8 cellular contexts compared by ENCODE assay signal in genomic region chr3:119322021-119322522, GRCh38. TPM values are rescaled to one million over a fixed set of nuclear protein-coding genes. Genes with fewer than 3 reads are reported as not detected.
DNase-seq lines count a peak whose midpoint lies in the region; ATAC-seq, FAIRE-seq and TF ChIP-seq lines count a peak whose summit lies in the region.

No MANE protein-coding gene starts in this region.

- H3K4me1 ChIP-seq in OCI-LY7 (ENCODE audit: insufficient read depth, low read length, poor library complexity, severe bottlenecking) (peaks cover 15% of the 10 kb centered on the region), endothelial cell of umbilical vein (ENCODE audit: control insufficient read depth, extremely low read depth, insufficient read depth, low read length) (peaks cover 22% of the 10 kb centered on the region), neuronal stem cell (ENCODE audit: control insufficient read depth in 2 of 2, insufficient read depth in 1 of 2, low read depth in 1 of 2, low read length in 2 of 2) (peaks cover 3 to 6% of the 10 kb centered on the region in 2 donors)

- H3K79me2 ChIP-seq in OCI-LY7 (ENCODE audit: insufficient read depth, low read depth, low read length), result no peaks in the 10 kb centered on the region
- peaks cover 73% of the 10 kb centered on the region for H3K79me2 ChIP-seq in endothelial cell of umbilical vein (ENCODE audit: control insufficient read depth, insufficient read depth, low read length)

- ATAC-seq in GM18870 (IDR thresholded peaks at IDR 0.05; ENCODE audit: unreplicated experiment) (no peak), GM19455 (IDR thresholded peaks at IDR 0.05; ENCODE audit: unreplicated experiment) (no peak)

- H2BK15ac ChIP-seq in neuronal stem cell (ENCODE audit: low read length), result peak overlapping the region; percentile 81

- no CpG with 5 or more reads among the region's 4 CpGs for WGBS in neuronal stem cell (ENCODE audit: extremely low coverage in 2 of 2, insufficient read length in 2 of 2, insufficient replicate concordance in 1 of 2), 2 donors

- H3K4me2 ChIP-seq in OCI-LY7 (ENCODE audit: low read length) (peak overlapping the region; percentile 88), endothelial cell of umbilical vein (ENCODE audit: insufficient read depth, low read length) (peak overlapping the region; percentile 90), neuronal stem cell (ENCODE audit: insufficient read depth, low read length, poor library complexity, severe bottlenecking) (peak overlapping the region; percentile 80)

- peak; percentile 85 for FAIRE-seq in endothelial cell of umbilical vein (lab: Jason Lieb, UNC)

- no peaks in the 10 kb centered on the region for H3K9me1 ChIP-seq in endothelial cell of umbilical vein (replicated peaks; ENCODE audit: control insufficient read depth, extremely low read depth, insufficient read depth, low read length)

- no peak overlapping the region for H3K14ac ChIP-seq in neuronal stem cell (ENCODE audit: low read length)

- no peaks in the 10 kb centered on the region for H3K79me1 ChIP-seq in neuronal stem cell (ENCODE audit: low read depth, low read length)

- BruUV-seq in OCI-LY7 (replicated peaks; lab: Mats Ljungman, UMichigan), result no TSS peak
- BruUV-seq in endothelial cell of umbilical vein (replicated peaks; lab: Mats Ljungman, UMichigan), result TSS peak; percentile 68

- no peaks in the 10 kb centered on the region for H3K27me3 ChIP-seq in endothelial cell of umbilical vein (ENCODE audit: control insufficient read depth in 2 of 2, insufficient read depth in 2 of 2, low read length in 2 of 2)
- H3K27me3 ChIP-seq in neuronal stem cell (ENCODE audit: control insufficient read depth in 3 of 3, insufficient read depth in 3 of 3, low read depth in 1 of 3, low read length in 3 of 3), result peaks cover 0 to 13% (median 0%) of the 10 kb centered on the region in 3 experiments

- CTCF ChIA-PET in OCI-LY7 (lab: Charles Lee; ENCODE audit: unreplicated experiment), result interaction anchor here (0.6 to 0.8 kb wide), 2 partner anchors 25 to 31 kb away, joined by 3 to 4 read pairs; no protein-coding TSS in a partner anchor
- CTCF ChIA-PET in endothelial cell of umbilical vein (lab: Charles Lee), result interaction anchor here (0.7 to 2.3 kb wide), 10 partner anchors 12 to 268 kb away, joined by 3 to 18 read pairs (median 6); partner anchors contain the start of genes ARHGAP31 and B4GALT4

- H3K23ac ChIP-seq in neuronal stem cell (ENCODE audit: low read depth, low read length, poor library complexity), result peak overlapping the region; percentile 92

- no peak overlapping the region for H3K4ac ChIP-seq in neuronal stem cell (ENCODE audit: low read length)

- POLR2A ChIA-PET in OCI-LY7 (lab: Charles Lee) (interaction anchor here (2.1 kb wide), 1 partner anchor 15 kb away, joined by 4 read pairs; no protein-coding TSS in a partner anchor), endothelial cell of umbilical vein (lab: Charles Lee) (interaction anchor here (0.6 to 1.4 kb wide), 4 partner anchors 12 to 31 kb away, joined by 3 to 5 read pairs (median 4); partner anchors contain the start of gene ARHGAP31)

- dilution Hi-C loops in endothelial cell of umbilical vein (cut with MboI; ENCODE audit: extremely low pct_ligation_motif_present, low sequenced_read_pairs), result no loop called here

- peak overlapping the region; percentile 53 for H2AK5ac ChIP-seq in neuronal stem cell (ENCODE audit: low read depth, low read length)

- no peaks in the 10 kb centered on the region for H3K36me3 ChIP-seq in OCI-LY7 (ENCODE audit: insufficient read depth, low read length)
- H3K36me3 ChIP-seq in endothelial cell of umbilical vein (ENCODE audit: control insufficient read depth in 2 of 2, extremely low read depth in 1 of 2, insufficient read depth in 2 of 2, low read length in 2 of 2), result no peaks in the 10 kb centered on the region
- H3K36me3 ChIP-seq in neuronal stem cell (replicated peaks in 1 of 2; ENCODE audit: control insufficient read depth in 2 of 2, insufficient read depth in 2 of 2, low read length in 2 of 2), result no peaks in the 10 kb centered on the region

- no peak for TF ChIP-seq POLR2A in endothelial cell of umbilical vein (IDR thresholded peaks at IDR 0.05; ENCODE audit: low read depth, low read length)

- H3K27ac ChIP-seq in OCI-LY7 (ENCODE audit: low read depth, low read length, poor library complexity, severe bottlenecking) (no peak overlapping the region), endothelial cell of umbilical vein (ENCODE audit: insufficient read depth, low read depth, low read length) (peak overlapping the region; percentile 61), neuronal stem cell (replicated peaks; ENCODE audit: low read length) (no peak overlapping the region)

- H3K9me3 ChIP-seq in OCI-LY7 (ENCODE audit: low read length) (no peaks in the 10 kb centered on the region), endothelial cell of umbilical vein (replicated peaks; ENCODE audit: control insufficient read depth, insufficient read depth, low read length) (no peaks in the 10 kb centered on the region), neuronal stem cell (replicated peaks in 1 of 2; ENCODE audit: control insufficient read depth in 2 of 2, insufficient read depth in 1 of 2, low read depth in 1 of 2, low read length in 2 of 2) (no peaks in the 10 kb centered on the region)

- no peak for DNase-seq in GM12864 (ENCODE audit: low read depth)
- no peak for DNase-seq in OCI-LY7 (ENCODE audit: low spot score)
- no peak for DNase-seq in endothelial cell of umbilical vein (ENCODE audit: low read depth, low spot score)
- no peak for DNase-seq in neuronal stem cell (ENCODE audit: low spot score)
- DNase-seq in stimulated activated CD4-positive, alpha-beta T cell treated with anti-CD3 and anti-CD28 coated beads, Interleukin-4, amount 100 ng/mL, for 4 hours, result no peak
- no peak for DNase-seq in stimulated activated CD4-positive, alpha-beta T cell treated with anti-CD3 and anti-CD28 coated beads, Interleukin-12 subunit alpha, Interleukin-12 subunit beta, amount 100 ng/mL, for 4 hours

- H3K18ac ChIP-seq in neuronal stem cell (ENCODE audit: low read length), result peak overlapping the region; percentile 97

- intact Hi-C loops in OCI-LY7 (cut with micrococcal nuclease; ENCODE audit: unreplicated experiment) (no loop called here), endothelial cell of umbilical vein (cut with micrococcal nuclease) (no loop called here)

- H3K4me3 ChIP-seq in GM12864 (ENCODE audit: low read depth, low read length) (peak overlapping the region; percentile 83), OCI-LY7 (ENCODE audit: low read depth, low read length, poor library complexity, severe bottlenecking) (peak overlapping the region; percentile 67), endothelial cell of umbilical vein (replicated peaks in 1 of 3; ENCODE audit: insufficient read depth in 1 of 3, low read depth in 1 of 3, low read length in 3 of 3) (peak overlapping the region; percentile 36 to 69 (median 44)), neuronal stem cell (ENCODE audit: low read length in 2 of 2) (peak overlapping the region; percentile 54 to 82)

- H3K9ac ChIP-seq in endothelial cell of umbilical vein (replicated peaks; ENCODE audit: extremely low read depth, insufficient read depth, low read length) (peak overlapping the region; percentile 67), neuronal stem cell (ENCODE audit: low read depth, low read length, poor library complexity) (peak overlapping the region; percentile 75)

- H2BK120ac ChIP-seq in neuronal stem cell (ENCODE audit: low read depth, low read length), result no peak overlapping the region

- H4K8ac ChIP-seq in neuronal stem cell (ENCODE audit: low read depth, low read length), result no peak overlapping the region

- no peak overlapping the region for H2BK5ac ChIP-seq in neuronal stem cell (ENCODE audit: low read length)

- no peak for TF ChIP-seq CTCF in GM12864 (IDR thresholded peaks at IDR 0.05; ENCODE audit: low read depth, low read length, missing control alignments)
- TF ChIP-seq CTCF in OCI-LY7 (conservative IDR thresholded peaks at IDR 0.05; ENCODE audit: low read length), result no peak
- no peak for TF ChIP-seq CTCF in endothelial cell of umbilical vein (IDR thresholded peaks at IDR 0.05; ENCODE audit: extremely low read depth in 1 of 2, insufficient read depth in 1 of 2, low read depth in 1 of 2, low read length in 2 of 2)

- H3K9me2 ChIP-seq in OCI-LY7 (ENCODE audit: insufficient read depth, low read length), result no peaks in the 10 kb centered on the region

- H4K20me1 ChIP-seq in OCI-LY7 (ENCODE audit: insufficient read depth, low read length), result no peaks in the 10 kb centered on the region
- H4K20me1 ChIP-seq in endothelial cell of umbilical vein (replicated peaks; ENCODE audit: control insufficient read depth, extremely low read depth, insufficient read depth, low read length), result no peaks in the 10 kb centered on the region

- no peak overlapping the region for H4K91ac ChIP-seq in neuronal stem cell (ENCODE audit: low read depth, low read length, poor library complexity)

- H2AFZ ChIP-seq in OCI-LY7 (ENCODE audit: low read length) (peak overlapping the region; percentile 92; the same call in 1 of the 2 replicates), endothelial cell of umbilical vein (ENCODE audit: low read depth, low read length) (no peak overlapping the region), neuronal stem cell (ENCODE audit: low read length) (peak overlapping the region; percentile 92)

- peak overlapping the region; percentile 59 for H2BK12ac ChIP-seq in neuronal stem cell (ENCODE audit: low read length)

TF ChIP-seq in endothelial cell of umbilical vein, 7 proteins besides CTCF, POLR2A, EP300 and RAD21:
- TF ChIP-seq POLR2AphosphoS5 (IDR thresholded peaks at IDR 0.05; ENCODE audit: insufficient read depth, low read depth, low read length) (no peak), JUN (IDR thresholded peaks at IDR 0.05; ENCODE audit: borderline replicate concordance, insufficient read depth, insufficient read length, low read depth) (no peak)

RNA-seq across cellular contexts. Expression of gene ARHGAP31, which starts 27.9 kb away (rescaled TPM):
- total RNA-seq in OCI-LY7 (2014; rRNA removed; shearing (Covaris generic)), result 4.1 TPM in 2 replicates
- total RNA-seq in OCI-LY7 (2022), result 2.8 and 4.0 TPM in 2 replicates
- 64.8 and 65.8 TPM in 2 replicates for total RNA-seq in endothelial cell of umbilical vein
- polyA plus RNA-seq in endothelial cell of umbilical vein, result 20.1 and 25.5 TPM in 2 replicates
- 22.9 and 25.4 TPM in 2 replicates for polyA plus RNA-seq in endothelial cell of umbilical vein (2011; cell fraction: cytosol; rRNA removed)
- polyA plus RNA-seq in endothelial cell of umbilical vein (2011; cell fraction: nucleus; rRNA removed), result 26.6 and 29.0 TPM in 2 replicates
- 17.0 and 24.7 TPM in 2 replicates for polyA plus RNA-seq in endothelial cell of umbilical vein (2012)
- 78.6 and 96.2 TPM in 2 replicates for polyA minus RNA-seq in endothelial cell of umbilical vein
- polyA minus RNA-seq in endothelial cell of umbilical vein (2011; cell fraction: cytosol; rRNA and poly(A)+ RNA removed), result not detected
- polyA minus RNA-seq in endothelial cell of umbilical vein (2011; cell fraction: nucleus; rRNA and poly(A)+ RNA removed), result 39.7 and 43.3 TPM in 2 replicates
- 0.50 TPM for polyA plus RNA-seq in neuronal stem cell (2013, experiment 1 of 2)
- polyA plus RNA-seq in neuronal stem cell (2013, experiment 2 of 2), result 0.43 TPM

Comparison
In these comparisons a context has a peak if more than half of its experiments do, and no peak if none do; other contexts are left out.
1. RNA of gene ARHGAP31, which starts 27.9 kb away (total RNA-seq): 64.8 to 65.8 TPM in endothelial cell of umbilical vein; 2.8 to 4.1 TPM in OCI-LY7; every median in the first group is over 10 times any median in the second.
2. Peak in every context shown above with its lines, with median percentiles within 50 percentile points of each other: H3K4me3 ChIP-seq and H3K4me2 ChIP-seq.